ENCODE assay signal across 22 cellular contexts in genomic region chr4:151679247-151679646, GRCh38.
DNase-seq lines count a peak whose midpoint lies in the region; ATAC-seq, FAIRE-seq and TF ChIP-seq lines count a peak whose summit lies in the region.
"Had no signal": no experiment of that assay in that cellular context is flagged by ENCODE, and none has a peak within 500 bp of the region (broad histone marks: within the 10 kb centered on the region; RNA-seq: fewer than 3 reads in every experiment).

No MANE protein-coding gene starts in this region.

- TF ChIP-seq CTCF in keratinocyte (optimal IDR thresholded peaks at IDR 0.05 in 1 of 3, IDR thresholded peaks at IDR 0.05 in 1 of 3, conservative IDR thresholded peaks at IDR 0.05 in 1 of 3; ENCODE audit: extremely low read depth in 1 of 3, insufficient read depth in 2 of 3, low read length in 3 of 3) (no peak), omental fat pad (IDR thresholded peaks at IDR 0.05) (no peak), gastroesophageal sphincter (IDR thresholded peaks at IDR 0.05) (no peak)

- TF ChIP-seq POLR2A in erythroblast (IDR thresholded peaks at IDR 0.05; ENCODE audit: low read length), result no peak
- TF ChIP-seq POLR2A in gastroesophageal sphincter (IDR thresholded peaks at IDR 0.05), result no peak

- no peaks in the 10 kb centered on the region for H4K20me1 ChIP-seq in keratinocyte (ENCODE audit: control insufficient read depth, extremely low read depth, insufficient read depth, low read length)

- no peak overlapping the region for H3K4me3 ChIP-seq in keratinocyte (ENCODE audit: control insufficient read depth in 2 of 3, extremely low read depth in 1 of 3, insufficient read depth in 2 of 3, low read depth in 1 of 3, low read length in 3 of 3)
- H3K4me3 ChIP-seq in neuronal stem cell (ENCODE audit: low read length in 2 of 2), result no peak overlapping the region
- H3K4me3 ChIP-seq in gastroesophageal sphincter, result no peak overlapping the region
- H3K4me3 ChIP-seq: PC-9, SK-N-MC had no signal

- H3K9me3 ChIP-seq in keratinocyte (ENCODE audit: control insufficient read depth, low read depth, low read length) (no peaks in the 10 kb centered on the region), neuronal stem cell (replicated peaks in 1 of 2; ENCODE audit: control insufficient read depth in 2 of 2, insufficient read depth in 1 of 2, low read depth in 1 of 2, low read length in 2 of 2) (no peaks in the 10 kb centered on the region), gastroesophageal sphincter (no peaks in the 10 kb centered on the region)

- H3K9ac ChIP-seq in keratinocyte (ENCODE audit: control insufficient read depth, extremely low read depth, insufficient read depth, low read length), result no peak overlapping the region
- H3K9ac ChIP-seq in neuronal stem cell (ENCODE audit: low read depth, low read length, poor library complexity), result no peak overlapping the region
- H3K9ac ChIP-seq: KMS-11 had no signal

- no peak overlapping the region for H3K18ac ChIP-seq in neuronal stem cell (ENCODE audit: low read length)

- H3K4me2 ChIP-seq in keratinocyte (ENCODE audit: control insufficient read depth, extremely low read depth, insufficient read depth, low read depth, low read length), result peak overlapping the region; percentile 49
- H3K4me2 ChIP-seq in neuronal stem cell (ENCODE audit: insufficient read depth, low read length, poor library complexity, severe bottlenecking), result no peak overlapping the region
- H3K4me2 ChIP-seq: KMS-11, PC-9 had no signal

- H2BK15ac ChIP-seq in neuronal stem cell (ENCODE audit: low read length), result no peak overlapping the region

- H4K8ac ChIP-seq in neuronal stem cell (ENCODE audit: low read depth, low read length), result no peak overlapping the region

- dilution Hi-C loops in keratinocyte (cut with MboI; ENCODE audit: extremely low pct_ligation_motif_present, low sequenced_read_pairs), result no loop called here

- no peaks in the 10 kb centered on the region for H3K9me1 ChIP-seq in keratinocyte (ENCODE audit: control insufficient read depth, extremely low read depth, insufficient read depth, low read length)

- WGBS in neuronal stem cell (ENCODE audit: extremely low coverage in 2 of 2, insufficient read length in 2 of 2, insufficient replicate concordance in 1 of 2), 2 donors, result no CpG with 5 or more reads among the region's 7 CpGs
- 88 to 92% methylated on average over 4 to 5 of the region's 7 CpGs for WGBS in gastroesophageal sphincter (ENCODE audit: low coverage in 1 of 2), 2 donors

- no peak overlapping the region for H3K4ac ChIP-seq in neuronal stem cell (ENCODE audit: low read length)

- H3K27ac ChIP-seq in keratinocyte (ENCODE audit: control insufficient read depth, insufficient read depth, low read length) (peak overlapping the region; percentile 4), neuronal stem cell (replicated peaks; ENCODE audit: low read length) (no peak overlapping the region), gastroesophageal sphincter (no peak overlapping the region)
- H3K27ac ChIP-seq: KMS-11, PC-9, SK-N-MC had no signal

- DNase-seq in ELF-1 (ENCODE audit: low read depth, low spot score), result peak; percentile 14
- DNase-seq in HEK293T (ENCODE audit: extremely low spot score), result peak; percentile 17
- DNase-seq in erythroblast (lab: John Stamatoyannopoulos, UW), result peak; percentile 84 to 85
- no peak for DNase-seq in keratinocyte (ENCODE audit: low read depth, low spot score)
- no peak for DNase-seq in activated naive CD4-positive, alpha-beta T cell treated with Interleukin-2 at 50 U/mL for 16 hours
- no peak for DNase-seq in neuronal stem cell (ENCODE audit: low spot score)
- no peak for DNase-seq in omental fat pad (ENCODE audit: low spot score)
- DNase-seq: AML-193; C1 segment of cervical spinal cord; Calu3; CD8-positive, alpha-beta memory T cell; GDM1; HFFc6; NCI-H1694; NCI-H446 treated with DMSO at 0.1 percent for 48 hours; PC-9; RPMI8226; SHP77 treated with DMSO at 0.1 percent for 48 hours had no signal

- no peak for TF ChIP-seq EP300 in gastroesophageal sphincter (IDR thresholded peaks at IDR 0.05)

- H4K91ac ChIP-seq in neuronal stem cell (ENCODE audit: low read depth, low read length, poor library complexity), result no peak overlapping the region

- POLR2A ChIA-PET in HEK293T (lab: Yijun Ruan, JAX), result no interaction called here

- no peak overlapping the region for H3K23ac ChIP-seq in neuronal stem cell (ENCODE audit: low read depth, low read length, poor library complexity)

- no peak overlapping the region for H2BK12ac ChIP-seq in neuronal stem cell (ENCODE audit: low read length)

- H3K27me3 ChIP-seq in keratinocyte (ENCODE audit: control insufficient read depth, extremely low read depth, insufficient read depth, low read length) (no peaks in the 10 kb centered on the region), neuronal stem cell (ENCODE audit: control insufficient read depth in 3 of 3, insufficient read depth in 3 of 3, low read depth in 1 of 3, low read length in 3 of 3) (no peaks in the 10 kb centered on the region), gastroesophageal sphincter (no peaks in the 10 kb centered on the region)

- peaks cover 37% of the 10 kb centered on the region for H3K4me1 ChIP-seq in keratinocyte (ENCODE audit: control insufficient read depth, extremely low read depth, insufficient read depth, low read length)
- peaks cover 2 to 7% of the 10 kb centered on the region in 2 donors for H3K4me1 ChIP-seq in neuronal stem cell (ENCODE audit: control insufficient read depth in 2 of 2, insufficient read depth in 1 of 2, low read depth in 1 of 2, low read length in 2 of 2)
- peaks cover 0 to 14% (median 0%) of the 10 kb centered on the region in 3 donors for H3K4me1 ChIP-seq in gastroesophageal sphincter

- H3K36me3 ChIP-seq in keratinocyte (ENCODE audit: control insufficient read depth in 2 of 2, extremely low read depth in 1 of 2, insufficient read depth in 2 of 2, low read length in 2 of 2), result peaks cover 0 to 10% of the 10 kb centered on the region in 2 experiments
- H3K36me3 ChIP-seq in neuronal stem cell (replicated peaks in 1 of 2; ENCODE audit: control insufficient read depth in 2 of 2, insufficient read depth in 2 of 2, low read length in 2 of 2), result no peaks in the 10 kb centered on the region
- H3K36me3 ChIP-seq in gastroesophageal sphincter, result peaks cover 0 to 19% of the 10 kb centered on the region in 2 donors

- H2BK5ac ChIP-seq in neuronal stem cell (ENCODE audit: low read length), result no peak overlapping the region

- H2AFZ ChIP-seq in keratinocyte (ENCODE audit: control insufficient read depth, low read length) (no peak overlapping the region), neuronal stem cell (ENCODE audit: low read length) (no peak overlapping the region)
- H2AFZ ChIP-seq: PC-9 had no signal

- ATAC-seq in omental fat pad (ENCODE audit: low FRiP score) (no peak), gastroesophageal sphincter (no peak)

- H2BK120ac ChIP-seq in neuronal stem cell (ENCODE audit: low read depth, low read length), result no peak overlapping the region

- peak; percentile 95 for FAIRE-seq in keratinocyte (lab: Jason Lieb, UNC)
- FAIRE-seq: H1 had no signal

- H2AK5ac ChIP-seq in neuronal stem cell (ENCODE audit: low read depth, low read length), result no peak overlapping the region

- CTCF ChIA-PET in HEK293T (lab: Yijun Ruan, JAX), result interaction anchor here (0.9 kb wide), 1 partner anchor 34 kb away, joined by 3 read pairs; no protein-coding TSS in a partner anchor

- H3K79me2 ChIP-seq in keratinocyte (ENCODE audit: control insufficient read depth, insufficient read depth, low read length), result no peaks in the 10 kb centered on the region

- no peaks in the 10 kb centered on the region for H3K79me1 ChIP-seq in neuronal stem cell (ENCODE audit: low read depth, low read length)

- H3K14ac ChIP-seq in neuronal stem cell (ENCODE audit: low read length), result no peak overlapping the region

TF ChIP-seq in HEK293T, 16 proteins besides CTCF, POLR2A, EP300 and RAD21:
- no peak for TF ChIP-seq NFRKB (IDR thresholded peaks at IDR 0.05)
- TF ChIP-seq PKNOX1 (IDR thresholded peaks at IDR 0.05), result no peak
- TF ChIP-seq L3MBTL2 (conservative IDR thresholded peaks at IDR 0.05), result no peak
TF ChIP-seq in HEK293T: peak in this region for 0.

Comparison
In these comparisons a context has a peak if more than half of its experiments do, and no peak if none do; other contexts are left out.
1. DNase-seq: peak in ELF-1 (single experiment), HEK293T (single experiment) and erythroblast (2 of 2); none in keratinocyte (single experiment), activated naive CD4-positive, alpha-beta T cell treated with Interleukin-2 at 50 U/mL for 16 hours (single experiment), neuronal stem cell (single experiment) and omental fat pad (single experiment).